In genomic region chr7:77216233-77216632, GRCh38 we compare ENCODE assay signal across 16 cellular contexts. TPM values are rescaled to one million over a fixed set of nuclear protein-coding genes. Genes with fewer than 3 reads are reported as not detected.
DNase-seq lines count a peak whose midpoint lies in the region; ATAC-seq, FAIRE-seq and TF ChIP-seq lines count a peak whose summit lies in the region.
"Had no signal": no experiment of that assay in that cellular context is flagged by ENCODE, and none has a peak within 500 bp of the region (broad histone marks: within the 10 kb centered on the region; RNA-seq: fewer than 3 reads in every experiment).

No MANE protein-coding gene starts in this region.

- DNase-seq in Caki2 (ENCODE audit: low read depth) = peak; percentile 2
- no peak for DNase-seq in kidney
- DNase-seq in right lobe of liver = no peak
- peak; percentile 90 for DNase-seq in renal cortical epithelial cell (ENCODE audit: low read depth)
- no peak for DNase-seq in middle frontal gyrus (ENCODE audit: extremely low spot score, low spot score)
- no peak for DNase-seq in putamen (ENCODE audit: low spot score)
- DNase-seq in cerebellar cortex (ENCODE audit: low spot score) = no peak
- DNase-seq: Caco-2; CD8-positive, alpha-beta memory T cell; DMS53; GF-D8; GOT3 had no signal

- H3K9me3 ChIP-seq in kidney (ENCODE audit: control insufficient read depth in 1 of 2, low read length in 2 of 2) = no peaks in the 10 kb centered on the region
- no peaks in the 10 kb centered on the region for H3K9me3 ChIP-seq in right lobe of liver
- H3K9me3 ChIP-seq: HAP-1 had no signal

- H3K4me3 ChIP-seq in kidney (ENCODE audit: low read length in 2 of 2) (peak overlapping the region; percentile 1 to 14), right lobe of liver (no peak overlapping the region)
- H3K4me3 ChIP-seq: HAP-1 had no signal

- H3K27ac ChIP-seq in kidney (ENCODE audit: low read depth in 2 of 2, low read length in 2 of 2) = peak overlapping the region; percentile 41 to 81
- H3K27ac ChIP-seq in right lobe of liver = no peak overlapping the region

- H3K27me3 ChIP-seq in right lobe of liver = no peaks in the 10 kb centered on the region

- TF ChIP-seq CTCF in kidney (IDR thresholded peaks at IDR 0.05; ENCODE audit: borderline replicate concordance, extremely low read depth, insufficient read depth) (no peak), right lobe of liver (IDR thresholded peaks at IDR 0.05) (no peak)

- ATAC-seq in right lobe of liver (peak in 3 of 4 donors; percentile 28 to 90 (median 54)), GM21737 (IDR thresholded peaks at IDR 0.05; ENCODE audit: unreplicated experiment) (no peak)

- peaks cover 0 to 6% of the 10 kb centered on the region in 2 donors for H3K4me1 ChIP-seq in kidney (ENCODE audit: control insufficient read depth in 1 of 2, insufficient read depth in 1 of 2, low read depth in 1 of 2, low read length in 2 of 2)
- H3K4me1 ChIP-seq in right lobe of liver = peaks cover 0 to 9% (median 0%) of the 10 kb centered on the region in 4 donors
- H3K4me1 ChIP-seq: Caco-2, HAP-1 had no signal

- in situ Hi-C loops in Caki2 (cut with HindIII; ENCODE audit: low pct_unique_long_range_greater_than_20kb, low sequenced_read_pairs) = no loop called here

- intact Hi-C loops in kidney (cut with DNase I) = no loop called here
- intact Hi-C loops in right lobe of liver (cut with DNase I) = no loop called here

- peak; percentile 73 for FAIRE-seq in kidney (lab: Jason Lieb, UNC)

- H3K36me3 ChIP-seq in kidney (ENCODE audit: control insufficient read depth in 1 of 2, insufficient read depth in 2 of 2, low read length in 2 of 2) (no peaks in the 10 kb centered on the region), right lobe of liver (no peaks in the 10 kb centered on the region)
- H3K36me3 ChIP-seq: HAP-1 had no signal

- H3K9ac ChIP-seq in kidney (ENCODE audit: low read length in 2 of 2) = no peak overlapping the region

- WGBS in right lobe of liver (ENCODE audit: insufficient coverage, low coverage, low lambda C conversion rate, missing lambda C conversion rate) = 61% methylated on average over 3 of the region's 3 CpGs

- TF ChIP-seq POLR2A in right lobe of liver (IDR thresholded peaks at IDR 0.05) = no peak

RNA-seq across cellular contexts. Expression of gene FGL2, which starts 16.6 kb away (rescaled TPM):
- not detected in 2 replicates for total RNA-seq in Caki2 (2014; rRNA removed; shearing (Covaris generic); ENCODE audit: low replicate concordance)
- total RNA-seq in kidney = 96.9 TPM
- 27.5 TPM for polyA plus RNA-seq in kidney (ENCODE audit: insufficient read depth, low read depth, low replicate concordance)
- 10 to 100 TPM in 1 of 6 experiments, 1 to 10 TPM in 5; 3.4 to 19.3 (median 7.5) TPM for total RNA-seq in right lobe of liver
- total RNA-seq in renal cortical epithelial cell = 0.30 and 1.0 TPM in 2 replicates
- total RNA-seq: Caco-2, HT1080 had no signal
- polyA plus RNA-seq: BJ had no signal

Comparison
In these comparisons a context has a peak if more than half of its experiments do, and no peak if none do; other contexts are left out.
1. DNase-seq: peak in Caki2 (single experiment) and renal cortical epithelial cell (single experiment); none in kidney (single experiment), right lobe of liver (0 of 3), middle frontal gyrus (single experiment), putamen (single experiment) and cerebellar cortex (single experiment).
2. H3K27ac ChIP-seq: peak in kidney (2 of 2); none in right lobe of liver (0 of 3).
3. H3K4me3 ChIP-seq: peak in kidney (2 of 2); none in right lobe of liver (0 of 3).